18 cellular contexts compared by ENCODE assay signal in the genomic region with DNA sequence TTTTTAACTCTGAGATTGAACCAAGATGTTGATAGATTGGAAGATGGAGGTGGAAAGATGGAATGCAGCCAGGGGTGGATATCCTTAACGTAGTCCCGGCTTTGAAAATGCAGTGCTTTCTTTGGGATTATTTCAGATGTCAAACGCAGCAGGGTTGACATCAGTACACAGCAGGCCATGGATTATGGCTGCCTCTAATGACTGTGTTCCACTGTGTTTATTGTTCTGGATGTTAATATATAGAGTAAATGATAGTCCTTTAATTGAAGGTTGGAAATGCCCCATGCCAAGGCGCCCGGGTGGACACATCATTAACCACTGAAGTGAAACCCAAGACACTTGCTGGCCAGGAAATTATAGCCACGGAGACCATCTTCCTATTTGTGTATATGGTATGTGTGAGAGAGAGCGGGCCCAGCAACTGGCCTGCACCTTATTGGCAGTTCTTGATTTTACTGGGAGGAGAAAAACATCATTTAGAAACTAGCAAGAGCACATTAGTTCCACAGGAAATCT.
"Had no signal": no experiment of that assay in that cellular context is flagged by ENCODE, and none has a peak within 500 bp of the region (broad histone marks: within the 10 kb centered on the region; RNA-seq: fewer than 3 reads in every experiment).

No MANE protein-coding gene starts in this region.

- H3K27ac Mint-ChIP-seq: activated naive CD4-positive, alpha-beta T cell treated with anti-CD3 and anti-CD28 coated beads, Interleukin-2, amount 50 U/mL, for 72 hours; activated T-cell treated with anti-CD3 and anti-CD28 coated beads, Interleukin-2, amount 50 U/mL, for 72 hours; naive thymus-derived CD4-positive, alpha-beta T cell; stimulated activated naive B cell treated with anti-CD40 and anti-IgM and Interleukin-4, amounts not matched to agents 10 μg/mL and 1 μg/mL and 100 μg/mL, for 72 hours; T-helper 2 cell treated with Interferon-gamma antibody and Interleukin-4, amounts not matched to agents 5 μg/mL and 100 μg/mL, for 36 hours had no signal

- H3K9me3 ChIP-seq: adrenal gland, esophagus muscularis mucosa, gastroesophageal sphincter, heart right ventricle, pancreas, right lobe of liver, thyroid gland had no signal

- H3K9me3 Mint-ChIP-seq: activated naive CD4-positive, alpha-beta T cell treated with anti-CD3 and anti-CD28 coated beads, Interleukin-2, amount 50 U/mL, for 72 hours; activated T-cell treated with anti-CD3 and anti-CD28 coated beads, Interleukin-2, amount 50 U/mL, for 72 hours; naive thymus-derived CD4-positive, alpha-beta T cell; T-helper 2 cell treated with Interferon-gamma antibody and Interleukin-4, amounts not matched to agents 5 μg/mL and 100 μg/mL, for 36 hours had no signal

- H3K4me3 ChIP-seq: adrenal gland, esophagus muscularis mucosa, gastroesophageal sphincter, heart right ventricle, pancreas, right lobe of liver, smooth muscle cell, thyroid gland had no signal

- DNase-seq: activated CD4-positive, alpha-beta T cell treated with anti-CD3 and anti-CD28 coated beads, Interleukin-2, amount 50 U/mL, for 4 hours; activated gamma-delta T cell; activated T-cell treated with anti-CD3 and anti-CD28 coated beads, Interleukin-2, amount 50 U/mL, for 72 hours; adrenal gland; effector CD4-positive, alpha-beta T cell; heart right ventricle; mesendoderm; naive thymus-derived CD4-positive, alpha-beta T cell; pancreas; right lobe of liver; stimulated activated CD4-positive, alpha-beta T cell treated with anti-CD3 and anti-CD28 coated beads, Interleukin-4, amount 100 ng/mL, for 4 hours; stimulated activated naive B cell treated with anti-CD40 and anti-IgM and Interleukin-4, amounts not matched to agents 10 μg/mL and 1 μg/mL and 100 μg/mL, for 72 hours; thyroid gland had no signal

- H3K36me3 Mint-ChIP-seq: activated naive CD4-positive, alpha-beta T cell treated with anti-CD3 and anti-CD28 coated beads, Interleukin-2, amount 50 U/mL, for 72 hours; naive thymus-derived CD4-positive, alpha-beta T cell; stimulated activated naive B cell treated with anti-CD40 and anti-IgM and Interleukin-4, amounts not matched to agents 10 μg/mL and 1 μg/mL and 100 μg/mL, for 72 hours had no signal

- H3K36me3 ChIP-seq: adrenal gland, esophagus muscularis mucosa, gastroesophageal sphincter, heart right ventricle, pancreas, right lobe of liver, thyroid gland had no signal

- H3K27me3 ChIP-seq: adrenal gland, esophagus muscularis mucosa, gastroesophageal sphincter, heart right ventricle, pancreas, right lobe of liver, thyroid gland had no signal

- H3K4me3 Mint-ChIP-seq: activated T-cell treated with anti-CD3 and anti-CD28 coated beads, Interleukin-2, amount 50 U/mL, for 72 hours; naive thymus-derived CD4-positive, alpha-beta T cell; stimulated activated naive B cell treated with anti-CD40 and anti-IgM and Interleukin-4, amounts not matched to agents 10 μg/mL and 1 μg/mL and 100 μg/mL, for 72 hours; T-helper 2 cell treated with Interferon-gamma antibody and Interleukin-4, amounts not matched to agents 5 μg/mL and 100 μg/mL, for 36 hours had no signal

- H3K4me2 ChIP-seq: smooth muscle cell had no signal

- H3K4me1 ChIP-seq: adrenal gland, right lobe of liver, thyroid gland had no signal

- H3K27ac ChIP-seq: adrenal gland, esophagus muscularis mucosa, gastroesophageal sphincter, heart right ventricle, pancreas, right lobe of liver, thyroid gland had no signal
